In genomic region chr10:29140151-29140550, GRCh38 we compare ENCODE assay signal across 18 cellular contexts.
DNase-seq lines count a peak whose midpoint lies in the region; ATAC-seq, FAIRE-seq and TF ChIP-seq lines count a peak whose summit lies in the region.
"Had no signal": no experiment of that assay in that cellular context is flagged by ENCODE, and none has a peak within 500 bp of the region (broad histone marks: within the 10 kb centered on the region; RNA-seq: fewer than 3 reads in every experiment).

No MANE protein-coding gene starts in this region.

- peak overlapping the region; percentile 77; the same call in 1 of the 2 replicates for H2BK20ac ChIP-seq in IMR-90 (ENCODE audit: low read depth, low read length)

- no peaks in the 10 kb centered on the region for H3K36me3 Mint-ChIP-seq in GM23338 (ENCODE audit: low read depth)
- H3K36me3 Mint-ChIP-seq in neural progenitor cell = no peaks in the 10 kb centered on the region
- H3K36me3 Mint-ChIP-seq: CD8-positive, alpha-beta T cell had no signal

- CTCF ChIA-PET in IMR-90 (lab: Yijun Ruan, JAX) (no interaction called here), endothelial cell of umbilical vein (lab: Charles Lee) (interaction anchor here (1.1 kb wide), 1 partner anchor 8 kb away, joined by 4 read pairs; no protein-coding TSS in a partner anchor)

- H3K18ac ChIP-seq in IMR-90 (ENCODE audit: low read depth, low read length) = peak overlapping the region; percentile 78

- no CpG with 5 or more reads among the region's 1 CpG for WGBS in IMR-90 (ENCODE audit: extremely low coverage in 2 of 2, insufficient read length in 1 of 2), 2 experiments

- H3K27ac ChIP-seq in GM23338 (ENCODE audit: low read depth) (no peak overlapping the region), IMR-90 (ENCODE audit: insufficient read depth, low read length) (no peak overlapping the region), endothelial cell of umbilical vein (ENCODE audit: insufficient read depth, low read depth, low read length) (no peak overlapping the region), neural progenitor cell (no peak overlapping the region), substantia nigra (ENCODE audit: low read depth, low read length, poor library complexity, severe bottlenecking) (no peak overlapping the region)
- H3K27ac ChIP-seq: PC-9 had no signal

- no peaks in the 10 kb centered on the region for H3K79me2 ChIP-seq in GM23338 (replicated peaks; ENCODE audit: insufficient read depth)
- no peaks in the 10 kb centered on the region for H3K79me2 ChIP-seq in endothelial cell of umbilical vein (ENCODE audit: control insufficient read depth, insufficient read depth, low read length)
- H3K79me2 ChIP-seq in neural progenitor cell (ENCODE audit: low read depth) = no peaks in the 10 kb centered on the region

- no peak overlapping the region for H3K56ac ChIP-seq in IMR-90 (ENCODE audit: extremely low read depth, insufficient read depth, low read length)

- no peaks in the 10 kb centered on the region for H3K9me2 ChIP-seq in GM23338 (ENCODE audit: insufficient read depth)

- H3K4ac ChIP-seq in IMR-90 (ENCODE audit: low read depth, low read length) = peak overlapping the region; percentile 33; the same call in 1 of the 2 replicates

- H3K23ac ChIP-seq in IMR-90 (ENCODE audit: low read depth, low read length) = no peak overlapping the region

- no peak overlapping the region for H2AK5ac ChIP-seq in IMR-90 (ENCODE audit: low read depth, low read length)

- in situ Hi-C loops in IMR-90 (cut with MboI; ENCODE audit: low sequenced_read_pairs) = no loop called here

- BruUV-seq in IMR-90 (replicated peaks; lab: Mats Ljungman, UMichigan) (no TSS peak), endothelial cell of umbilical vein (replicated peaks; lab: Mats Ljungman, UMichigan) (no TSS peak)

- H3K9ac ChIP-seq in IMR-90 (ENCODE audit: low read depth, low read length) (no peak overlapping the region), endothelial cell of umbilical vein (replicated peaks; ENCODE audit: extremely low read depth, insufficient read depth, low read length) (no peak overlapping the region), neural progenitor cell (no peak overlapping the region)

- peak overlapping the region; percentile 79; the same call in 2 of the 3 replicates for H2BK15ac ChIP-seq in IMR-90 (ENCODE audit: low read depth, low read length)

- intact Hi-C loops in IMR-90 (cut with micrococcal nuclease) = no loop called here
- intact Hi-C loops in endothelial cell of umbilical vein (cut with micrococcal nuclease) = no loop called here
- intact Hi-C loops in left colon (cut with DNase I, micrococcal nuclease) = no loop called here
- intact Hi-C loops in left ventricle myocardium superior (cut with micrococcal nuclease) = no loop called here

- no peaks in the 10 kb centered on the region for H3K9me3 ChIP-seq in IMR-90 (ENCODE audit: control insufficient read depth, insufficient read depth, low read length)
- no peaks in the 10 kb centered on the region for H3K9me3 ChIP-seq in endothelial cell of umbilical vein (replicated peaks; ENCODE audit: control insufficient read depth, insufficient read depth, low read length)
- no peaks in the 10 kb centered on the region for H3K9me3 ChIP-seq in neural progenitor cell (ENCODE audit: low read depth)
- H3K9me3 ChIP-seq: BE2C, MG63 had no signal

- no peak overlapping the region for H3K14ac ChIP-seq in IMR-90 (replicated peaks; ENCODE audit: low read depth, low read length)

- no peak for TF ChIP-seq POLR2A in IMR-90 (IDR thresholded peaks at IDR 0.05; ENCODE audit: low read depth, low read length)
- no peak for TF ChIP-seq POLR2A in endothelial cell of umbilical vein (IDR thresholded peaks at IDR 0.05; ENCODE audit: low read depth, low read length)

- H3K79me1 ChIP-seq in IMR-90 (ENCODE audit: low read depth in 1 of 2, low read length in 2 of 2) = no peaks in the 10 kb centered on the region

- dilution Hi-C loops in IMR-90 (cut with HindIII; ENCODE audit: low sequenced_read_pairs, unreplicated experiment) (no loop called here), endothelial cell of umbilical vein (cut with MboI; ENCODE audit: extremely low pct_ligation_motif_present, low sequenced_read_pairs) (no loop called here)

- H3K36me3 ChIP-seq in GM23338 (ENCODE audit: insufficient read depth) = no peaks in the 10 kb centered on the region
- no peaks in the 10 kb centered on the region for H3K36me3 ChIP-seq in IMR-90 (ENCODE audit: control insufficient read depth, insufficient read depth, low read length)
- H3K36me3 ChIP-seq in endothelial cell of umbilical vein (ENCODE audit: control insufficient read depth in 2 of 2, extremely low read depth in 1 of 2, insufficient read depth in 2 of 2, low read length in 2 of 2) = no peaks in the 10 kb centered on the region
- H3K36me3 ChIP-seq in neural progenitor cell = no peaks in the 10 kb centered on the region
- H3K36me3 ChIP-seq: BE2C, MG63 had no signal

- no peak overlapping the region for H3K4me3 ChIP-seq in GM23338
- H3K4me3 ChIP-seq in IMR-90 (ENCODE audit: insufficient read depth, low read depth, low read length) = no peak overlapping the region
- H3K4me3 ChIP-seq in endothelial cell of umbilical vein (replicated peaks in 1 of 3; ENCODE audit: insufficient read depth in 1 of 3, low read depth in 1 of 3, low read length in 3 of 3) = no peak overlapping the region
- H3K4me3 ChIP-seq in neural progenitor cell = no peak overlapping the region
- H3K4me3 ChIP-seq: MG63, PC-9 had no signal

- no peaks in the 10 kb centered on the region for H3K27me3 ChIP-seq in GM23338 (ENCODE audit: insufficient read depth)
- no peaks in the 10 kb centered on the region for H3K27me3 ChIP-seq in IMR-90 (ENCODE audit: control insufficient read depth, insufficient read depth, low read length)
- no peaks in the 10 kb centered on the region for H3K27me3 ChIP-seq in endothelial cell of umbilical vein (ENCODE audit: control insufficient read depth in 2 of 2, insufficient read depth in 2 of 2, low read length in 2 of 2)
- H3K27me3 ChIP-seq in neural progenitor cell = no peaks in the 10 kb centered on the region
- H3K27me3 ChIP-seq: BE2C, MG63 had no signal

- no peaks in the 10 kb centered on the region for H3F3A ChIP-seq in GM23338 (replicated peaks; ENCODE audit: low read depth)
- H3F3A ChIP-seq in neural progenitor cell (ENCODE audit: low read depth) = peaks cover 3% of the 10 kb centered on the region

- TF ChIP-seq RAD21 in IMR-90 (IDR thresholded peaks at IDR 0.05; ENCODE audit: low read length) = no peak

- peaks cover 4% of the 10 kb centered on the region; the same call in 1 of the 2 replicates for H3K9me1 ChIP-seq in IMR-90 (ENCODE audit: insufficient read depth, low read length)
- no peaks in the 10 kb centered on the region for H3K9me1 ChIP-seq in endothelial cell of umbilical vein (replicated peaks; ENCODE audit: control insufficient read depth, extremely low read depth, insufficient read depth, low read length)

- H2BK5ac ChIP-seq in IMR-90 (ENCODE audit: low read depth, low read length, poor library complexity, severe bottlenecking) = no peak overlapping the region

- ATAC-seq in GM23338 = no peak
- no peak for ATAC-seq in IMR-90 (ENCODE audit: low read depth)
- ATAC-seq in left colon = no peak
- no peak for ATAC-seq in left ventricle myocardium superior
- ATAC-seq: CD8-positive, alpha-beta T cell had no signal

- POLR2A ChIA-PET in IMR-90 (lab: Charles Lee; ENCODE audit: unreplicated experiment) = no interaction called here
- POLR2A ChIA-PET in endothelial cell of umbilical vein (lab: Charles Lee) = no interaction called here

- H2BK120ac ChIP-seq in IMR-90 (ENCODE audit: low read depth, low read length) = peak overlapping the region; percentile 73; the same call in 1 of the 2 replicates

- TF ChIP-seq CTCF in GM23338 (conservative IDR thresholded peaks at IDR 0.05; ENCODE audit: low read depth in 2 of 2) (no peak), IMR-90 (conservative IDR thresholded peaks at IDR 0.05; ENCODE audit: low read depth, low read length) (no peak), endothelial cell of umbilical vein (IDR thresholded peaks at IDR 0.05; ENCODE audit: extremely low read depth in 1 of 2, insufficient read depth in 1 of 2, low read depth in 1 of 2, low read length in 2 of 2) (no peak), neural progenitor cell (IDR thresholded peaks at IDR 0.05) (no peak)

- H3K4me2 ChIP-seq in GM23338 (no peak overlapping the region), IMR-90 (ENCODE audit: low read depth, low read length) (no peak overlapping the region), endothelial cell of umbilical vein (ENCODE audit: insufficient read depth, low read length) (no peak overlapping the region), neural progenitor cell (no peak overlapping the region)
- H3K4me2 ChIP-seq: PC-9 had no signal

- H3K4me3 Mint-ChIP-seq in GM23338 (no peak overlapping the region), neural progenitor cell (no peak overlapping the region)
- H3K4me3 Mint-ChIP-seq: CD8-positive, alpha-beta T cell had no signal

- H4K8ac ChIP-seq in IMR-90 (ENCODE audit: low read depth in 2 of 2, low read length in 2 of 2) = peak overlapping the region; percentile 94; a peak in 3 of 4 replicates

- H4K5ac ChIP-seq in IMR-90 (ENCODE audit: low read depth, low read length) = 0 out of 2 replicates have a peak overlapping the region, but pooled peaks have one; percentile 48

- peaks cover 5% of the 10 kb centered on the region for H3K27me3 Mint-ChIP-seq in GM23338 (ENCODE audit: insufficient read depth, low read depth, poor library complexity)
- H3K27me3 Mint-ChIP-seq in neural progenitor cell (ENCODE audit: insufficient read depth, low read depth) = peaks cover 10% of the 10 kb centered on the region

- H3K4me1 ChIP-seq in GM23338 (ENCODE audit: insufficient read depth) (peaks cover 39% of the 10 kb centered on the region), IMR-90 (ENCODE audit: control insufficient read depth, insufficient read depth, low read length) (peaks cover 12% of the 10 kb centered on the region), endothelial cell of umbilical vein (ENCODE audit: control insufficient read depth, extremely low read depth, insufficient read depth, low read length) (peaks cover 21% of the 10 kb centered on the region), neural progenitor cell (peaks cover 16% of the 10 kb centered on the region)
- H3K4me1 ChIP-seq: BE2C had no signal

- no peaks in the 10 kb centered on the region for H4K20me1 ChIP-seq in GM23338 (replicated peaks; ENCODE audit: insufficient read depth)
- H4K20me1 ChIP-seq in IMR-90 (ENCODE audit: insufficient read depth, low read length) = no peaks in the 10 kb centered on the region
- H4K20me1 ChIP-seq in endothelial cell of umbilical vein (replicated peaks; ENCODE audit: control insufficient read depth, extremely low read depth, insufficient read depth, low read length) = no peaks in the 10 kb centered on the region
- H4K20me1 ChIP-seq in neural progenitor cell (ENCODE audit: low read depth) = no peaks in the 10 kb centered on the region

- no peak overlapping the region for H2AK9ac ChIP-seq in IMR-90 (replicated peaks; ENCODE audit: low read depth, low read length, poor library complexity)

- peak overlapping the region; percentile 92; the same call in 1 of the 2 replicates for H4K91ac ChIP-seq in IMR-90 (ENCODE audit: insufficient read depth, low read depth, low read length)

- H3K9me3 Mint-ChIP-seq in GM23338 (no peaks in the 10 kb centered on the region), neural progenitor cell (no peaks in the 10 kb centered on the region)
- H3K9me3 Mint-ChIP-seq: CD8-positive, alpha-beta T cell had no signal

- H2AFZ ChIP-seq in GM23338 (no peak overlapping the region), IMR-90 (replicated peaks; ENCODE audit: low read length, poor library complexity) (no peak overlapping the region), endothelial cell of umbilical vein (ENCODE audit: low read depth, low read length) (no peak overlapping the region), neural progenitor cell (replicated peaks) (peak overlapping the region; percentile 37)
- H2AFZ ChIP-seq: PC-9 had no signal

- peak; percentile 68 for FAIRE-seq in endothelial cell of umbilical vein (lab: Jason Lieb, UNC)
- FAIRE-seq: HTR-8/SVneo had no signal

- H3K27ac Mint-ChIP-seq in GM23338 = 0 out of 2 replicates have a peak overlapping the region, but pooled peaks have one; percentile 50
- H3K27ac Mint-ChIP-seq in neural progenitor cell = no peak overlapping the region
- H3K27ac Mint-ChIP-seq: CD8-positive, alpha-beta T cell had no signal

- peaks cover 37% of the 10 kb centered on the region for H3K4me1 Mint-ChIP-seq in GM23338
- no peaks in the 10 kb centered on the region for H3K4me1 Mint-ChIP-seq in neural progenitor cell

- DNase-seq in GM23338 (ENCODE audit: low spot score) = no peak
- no peak for DNase-seq in IMR-90
- peak; percentile 42 for DNase-seq in endothelial cell of umbilical vein (ENCODE audit: low read depth, low spot score)
- no peak for DNase-seq in neural progenitor cell (ENCODE audit: low spot score)
- no peak for DNase-seq in stimulated activated CD4-positive, alpha-beta T cell treated with anti-CD3 and anti-CD28 coated beads, Interleukin-4, amount 100 ng/mL, for 4 hours
- no peak for DNase-seq in substantia nigra (lab: John Stamatoyannopoulos, UW)
- no peak for DNase-seq in left colon
- DNase-seq in left ventricle myocardium superior = no peak
- DNase-seq: BE2C; CD8-positive, alpha-beta T cell; DMS 273 treated with DMSO at 0.1 percent for 48 hours; HCEC 1CT; MG63; NCI-H1105; NCI-H1694 treated with DMSO at 0.1 percent for 48 hours; NCI-H446; PC-9 had no signal
